Comparison of ENCODE assay signal across 25 cellular contexts in the genomic region with DNA sequence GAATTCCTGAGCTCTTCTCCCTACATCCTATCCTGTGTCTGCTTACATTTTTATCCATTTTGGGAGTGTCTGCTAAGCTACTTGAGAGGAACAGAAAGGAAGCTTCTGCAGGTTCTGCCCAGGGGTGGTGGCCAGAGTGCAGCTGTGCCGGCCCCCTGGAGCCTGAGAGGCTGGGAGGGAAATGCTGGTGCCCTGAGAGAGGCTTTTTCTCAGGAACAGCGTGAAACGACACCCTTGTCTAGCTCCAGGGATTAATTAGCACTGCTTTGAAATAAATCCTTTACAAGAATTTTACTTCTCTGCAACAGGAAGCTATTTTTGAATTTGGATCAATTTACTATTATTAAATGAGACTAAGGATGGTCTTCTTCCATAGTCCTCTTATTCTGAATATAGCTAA.
DNase-seq lines count a peak whose midpoint lies in the region; FAIRE-seq and TF ChIP-seq lines count a peak whose summit lies in the region.
"Had no signal": no experiment of that assay in that cellular context is flagged by ENCODE, and none has a peak within 500 bp of the region (broad histone marks: within the 10 kb centered on the region; RNA-seq: fewer than 3 reads in every experiment).

No MANE protein-coding gene starts in this region.

- H2BK15ac ChIP-seq in H1 (ENCODE audit: low read length): no peak overlapping the region

- no peak overlapping the region for H3K27ac Mint-ChIP-seq in T-helper 2 cell treated with Interferon-gamma antibody and Interleukin-4, amounts not matched to agents 5 μg/mL and 100 μg/mL, for 36 hours
- H3K27ac Mint-ChIP-seq: CD4-positive, alpha-beta memory T cell had no signal

- H3K9me3 ChIP-seq in HUES6 (ENCODE audit: control insufficient read depth, insufficient read depth, low read depth, low read length) (no peaks in the 10 kb centered on the region), H1 (ENCODE audit: insufficient read depth in 2 of 2, low read depth in 1 of 2, low read length in 1 of 2) (no peaks in the 10 kb centered on the region)
- H3K9me3 ChIP-seq: Caco-2, SK-N-SH had no signal

- CTCF ChIA-PET in H1 (lab: Charles Lee; ENCODE audit: partially characterized antibody): interaction anchor here (0.6 to 1.9 kb wide), 8 partner anchors 12 to 240 kb away, joined by 3 to 9 read pairs (median 4); a partner anchor contains a TSS

- H3K4me1 ChIP-seq in HUES6 (ENCODE audit: control insufficient read depth, insufficient read depth, low read length) (peaks cover 15% of the 10 kb centered on the region), H1 (replicated peaks in 1 of 4; ENCODE audit: control insufficient read depth in 3 of 4, insufficient read depth in 4 of 4, low read length in 3 of 4) (peaks cover 0 to 6% (median 1%) of the 10 kb centered on the region in 4 experiments; a peak in 5 of 7 replicates)
- H3K4me1 ChIP-seq: Caco-2 had no signal

- no peak overlapping the region for H3K56ac ChIP-seq in H1 (replicated peaks; ENCODE audit: insufficient read length, low read depth, low read length)

- no peak overlapping the region for H2BK5ac ChIP-seq in H1 (ENCODE audit: low read depth, low read length)

- H3K14ac ChIP-seq in H1 (ENCODE audit: insufficient read length): no peak overlapping the region

- H3K23ac ChIP-seq in H1 (ENCODE audit: insufficient read length): no peak overlapping the region

- peak overlapping the region; percentile 43 for H3K4me3 ChIP-seq in HUES6 (ENCODE audit: low read depth, low read length)
- H3K4me3 ChIP-seq in H1 (ENCODE audit: extremely low read depth in 1 of 4, insufficient read depth in 2 of 4, low read depth in 3 of 4, low read length in 4 of 4): peak overlapping the region in 1 of 4 experiments; percentile 49; a peak in 3 of 8 replicates
- H3K4me3 ChIP-seq: BLaER1 treated with 17β-estradiol and CSF1 and Interleukin-3, amounts not matched to agents 10 nM and 100 nM; K562; MG63; PC-9 had no signal

- H3K27me3 ChIP-seq in HUES6 (ENCODE audit: control insufficient read depth, insufficient read depth, low read length): no peaks in the 10 kb centered on the region
- no peaks in the 10 kb centered on the region; a peak in 1 of 7 replicates for H3K27me3 ChIP-seq in H1 (replicated peaks in 1 of 4; ENCODE audit: control insufficient read depth in 3 of 4, extremely low read depth in 1 of 4, insufficient read depth in 3 of 4, low read length in 3 of 4)
- H3K27me3 ChIP-seq: BLaER1 treated with 17β-estradiol and CSF1 and Interleukin-3, amounts not matched to agents 10 nM and 100 nM had no signal

- POLR2A ChIA-PET in H1 (lab: Charles Lee; ENCODE audit: partially characterized antibody): interaction anchor here (1.4 kb wide), 1 partner anchor 16 kb away, joined by 3 read pairs; no protein-coding TSS in a partner anchor

- H3K9ac ChIP-seq in HUES6 (ENCODE audit: low read length): no peak overlapping the region
- H3K9ac ChIP-seq in H1 (replicated peaks in 1 of 4; ENCODE audit: extremely low read depth in 1 of 4, low read depth in 3 of 4, low read length in 3 of 4): no peak overlapping the region
- H3K9ac ChIP-seq: BLaER1 treated with 17β-estradiol and CSF1 and Interleukin-3, amounts not matched to agents 10 nM and 100 nM; SK-N-SH had no signal

- H4K20me1 ChIP-seq in H1 (replicated peaks in 1 of 2; ENCODE audit: control insufficient read depth in 1 of 2, insufficient read depth in 2 of 2, low read length in 2 of 2): no peaks in the 10 kb centered on the region
- H4K20me1 ChIP-seq: BLaER1 treated with 17β-estradiol and CSF1 and Interleukin-3, amounts not matched to agents 10 nM and 100 nM had no signal

- 68% methylated on average over 3 of the region's 3 CpGs; no CpG with 5 or more reads in 1 of the 2 experiments for WGBS in H1 (ENCODE audit: extremely low coverage in 1 of 2, insufficient coverage in 1 of 2, insufficient read length in 1 of 2, insufficient replicate concordance in 2 of 2, low coverage in 1 of 2, low lambda C conversion rate in 2 of 2, missing lambda C conversion rate in 1 of 2), 2 experiments

- H2AFZ ChIP-seq in H1 (ENCODE audit: low read length): peak overlapping the region; percentile 84; the same call in 1 of the 2 replicates
- H2AFZ ChIP-seq: PC-9 had no signal

- H3K27me3 Mint-ChIP-seq in T-helper 2 cell treated with Interferon-gamma antibody and Interleukin-4, amounts not matched to agents 5 μg/mL and 100 μg/mL, for 36 hours (ENCODE audit: low read depth): no peaks in the 10 kb centered on the region
- H3K27me3 Mint-ChIP-seq: CD4-positive, alpha-beta memory T cell had no signal

- H2BK120ac ChIP-seq in H1 (replicated peaks; ENCODE audit: low read depth, low read length): no peak overlapping the region

- H3K4me2 ChIP-seq in H1 (ENCODE audit: insufficient read depth in 1 of 2, low read depth in 2 of 2, low read length in 2 of 2): peak overlapping the region; percentile 58 to 73
- H3K4me2 ChIP-seq: BLaER1 treated with 17β-estradiol and CSF1 and Interleukin-3, amounts not matched to agents 10 nM and 100 nM; PC-9; SK-N-SH had no signal

- H3K27ac ChIP-seq in HUES6 (ENCODE audit: low read depth, low read length) (no peak overlapping the region), H1 (ENCODE audit: low read depth, low read length) (no peak overlapping the region)
- H3K27ac ChIP-seq: BLaER1 treated with 17β-estradiol and CSF1 and Interleukin-3, amounts not matched to agents 10 nM and 100 nM; PC-9 had no signal

- H2BK12ac ChIP-seq in H1 (ENCODE audit: low read depth, low read length): no peak overlapping the region

- no peak for TF ChIP-seq CTCF in H1 (IDR thresholded peaks at IDR 0.05; ENCODE audit: control extremely low read depth in 1 of 3, insufficient read depth in 1 of 3, low read depth in 1 of 3, low read length in 3 of 3)

- H3K4ac ChIP-seq in H1 (replicated peaks; ENCODE audit: insufficient read length, low read depth, low read length): no peak overlapping the region

- no peak overlapping the region for H3K18ac ChIP-seq in H1 (ENCODE audit: extremely low read depth, low read length)

- H3K9me3 Mint-ChIP-seq in T-helper 2 cell treated with Interferon-gamma antibody and Interleukin-4, amounts not matched to agents 5 μg/mL and 100 μg/mL, for 36 hours: peaks cover 10% of the 10 kb centered on the region

- no peak overlapping the region for H4K8ac ChIP-seq in H1 (ENCODE audit: extremely low read depth, insufficient read depth, low read length)

- no peak for FAIRE-seq in H1 (lab: Jason Lieb, UNC)
- FAIRE-seq: GM12891, HepG2, K562 had no signal

- peak overlapping the region; percentile 64 for H4K5ac ChIP-seq in H1 (ENCODE audit: insufficient read length, low read depth, low read length)

- DNase-seq in H1 (ENCODE audit: low read depth in 1 of 2, low spot score in 2 of 2) (no peak), iPS-NIHi11 (ENCODE audit: low spot score) (peak; percentile 5), DMS79 treated with DMSO at 0.1 percent for 48 hours (lab: John Stamatoyannopoulos, UW) (no peak), HT-29 (ENCODE audit: low spot score) (no peak)
- no peak for DNase-seq in T-helper 2 cell treated with Interferon-gamma antibody and Interleukin-4, amounts not matched to agents 5 μg/mL and 100 μg/mL, for 36 hours (ENCODE audit: low spot score)
- DNase-seq in activated T-cell treated with anti-CD3 and anti-CD28 coated beads, Interleukin-2, amount 50 U/mL, for 48 hours: no peak
- DNase-seq: ACHN; Caco-2; CD4-positive, alpha-beta memory T cell; DMS 273 treated with DMSO at 0.1 percent for 48 hours; DND-41; GOT3; MG63; NCI-H187; NCI-H510A; NCI-H748 treated with DMSO at 0.1 percent for 48 hours; PC-9; RPMI8226; SHP77; SK-N-SH had no signal

- no peaks in the 10 kb centered on the region for H3K36me3 Mint-ChIP-seq in T-helper 2 cell treated with Interferon-gamma antibody and Interleukin-4, amounts not matched to agents 5 μg/mL and 100 μg/mL, for 36 hours (ENCODE audit: low read depth)
- H3K36me3 Mint-ChIP-seq: CD4-positive, alpha-beta memory T cell had no signal

- H3K4me1 Mint-ChIP-seq in T-helper 2 cell treated with Interferon-gamma antibody and Interleukin-4, amounts not matched to agents 5 μg/mL and 100 μg/mL, for 36 hours (ENCODE audit: low read depth): no peaks in the 10 kb centered on the region
- H3K4me1 Mint-ChIP-seq: CD4-positive, alpha-beta memory T cell had no signal

- H2BK20ac ChIP-seq in H1 (ENCODE audit: low read length): no peak overlapping the region

- TF ChIP-seq EP300 in H1 (IDR thresholded peaks at IDR 0.05; ENCODE audit: borderline replicate concordance in 1 of 2, low read depth in 2 of 2, low read length in 2 of 2): no peak

- H3K4me3 Mint-ChIP-seq in T-helper 2 cell treated with Interferon-gamma antibody and Interleukin-4, amounts not matched to agents 5 μg/mL and 100 μg/mL, for 36 hours: no peak overlapping the region
- H3K4me3 Mint-ChIP-seq: CD4-positive, alpha-beta memory T cell had no signal

- H3K23me2 ChIP-seq in H1 (ENCODE audit: low read depth, low read length): no peaks in the 10 kb centered on the region

- H3K36me3 ChIP-seq in HUES6 (ENCODE audit: control insufficient read depth, insufficient read depth, low read length): no peaks in the 10 kb centered on the region
- H3K36me3 ChIP-seq in H1 (ENCODE audit: control insufficient read depth in 2 of 4, insufficient read depth in 4 of 4, low read length in 3 of 4): no peaks in the 10 kb centered on the region
- H3K36me3 ChIP-seq: BLaER1 treated with 17β-estradiol and CSF1 and Interleukin-3, amounts not matched to agents 10 nM and 100 nM; MG63 had no signal

- no peak for TF ChIP-seq POLR2A in H1 (IDR thresholded peaks at IDR 0.05; ENCODE audit: control extremely low read depth in 1 of 2, low read depth in 2 of 2, low read length in 2 of 2)

- no peak overlapping the region for H2AK5ac ChIP-seq in H1 (ENCODE audit: low read depth, low read length)

- H4K91ac ChIP-seq in H1 (replicated peaks; ENCODE audit: insufficient read length, low read length): no peak overlapping the region

- no peak for TF ChIP-seq RAD21 in H1 (IDR thresholded peaks at IDR 0.05 in 1 of 2, conservative IDR thresholded peaks at IDR 0.05 in 1 of 2; ENCODE audit: low read depth in 2 of 2, low read length in 2 of 2)

- H3K79me2 ChIP-seq in H1 (ENCODE audit: control insufficient read depth in 1 of 2, insufficient read depth in 2 of 2, low read length in 2 of 2): no peaks in the 10 kb centered on the region

- no peaks in the 10 kb centered on the region for H3K79me1 ChIP-seq in H1 (ENCODE audit: low read depth, low read length)

TF ChIP-seq in H1, 55 proteins besides CTCF, POLR2A, EP300 and RAD21:
- TF ChIP-seq SIX5 (IDR thresholded peaks at IDR 0.05; ENCODE audit: low read depth, low read length) (no peak), EZH2 (IDR thresholded peaks at IDR 0.05; ENCODE audit: low read depth, low read length, severe bottlenecking) (no peak), CREB1 (IDR thresholded peaks at IDR 0.05) (no peak), ASH2L (IDR thresholded peaks at IDR 0.05; ENCODE audit: low read length) (no peak), TCF12 (IDR thresholded peaks at IDR 0.05; ENCODE audit: low read depth, low read length) (no peak), TEAD4 (IDR thresholded peaks at IDR 0.05; ENCODE audit: low read depth, low read length) (no peak), BACH1 (IDR thresholded peaks at IDR 0.05; ENCODE audit: low read length) (no peak), SP2 (IDR thresholded peaks at IDR 0.05; ENCODE audit: low read length) (no peak), HDAC6 (IDR thresholded peaks at IDR 0.05; ENCODE audit: low read depth, low read length) (no peak), SP1 (IDR thresholded peaks at IDR 0.05; ENCODE audit: low read depth, low read length) (no peak)
